ENCODE assay signal across 1 cellular context in genomic region chr6:68633654-68634502, GRCh38.
TF ChIP-seq lines count a peak whose summit lies in the region.

No MANE protein-coding gene starts in this region.

TF ChIP-seq in GM12878, 131 proteins besides CTCF, POLR2A, EP300 and RAD21 (continued from another document):
- TF ChIP-seq MTA2 (IDR thresholded peaks at IDR 0.05; ENCODE audit: low read depth), result no peak
- TF ChIP-seq ESRRA (IDR thresholded peaks at IDR 0.05; ENCODE audit: low read length), result no peak
- TF ChIP-seq JUNB (IDR thresholded peaks at IDR 0.05), result no peak
- TF ChIP-seq BCLAF1 (IDR thresholded peaks at IDR 0.05), result no peak
- TF ChIP-seq PAX5 (IDR thresholded peaks at IDR 0.05; ENCODE audit: borderline replicate concordance, low read depth, low read length), result no peak
